8 cellular contexts compared by ENCODE assay signal in genomic region chr4:183471960-183472708, GRCh38. TPM values are rescaled to one million over a fixed set of nuclear protein-coding genes. Genes with fewer than 3 reads are reported as not detected.
A peak's percentile ranks its signal among the peaks of the same experiment; 100 is the strongest.
DNase-seq lines count a peak whose midpoint lies in the region; ATAC-seq, FAIRE-seq and TF ChIP-seq lines count a peak whose summit lies in the region.

No MANE protein-coding gene starts in this region.

- ATAC-seq in HG02588 (IDR thresholded peaks at IDR 0.05; ENCODE audit: unreplicated experiment), result peak; percentile 64
- no peak for ATAC-seq in GM19328 (IDR thresholded peaks at IDR 0.05; ENCODE audit: unreplicated experiment)

- H3K27ac Mint-ChIP-seq in brain, result no peak overlapping the region

- H3K9me3 Mint-ChIP-seq in brain, result peaks cover 0 to 2% (median 0%) of the 10 kb centered on the region in 5 experiments

- H3K27ac ChIP-seq in iPS-20b (ENCODE audit: low read length) (no peak overlapping the region), smooth muscle cell (ENCODE audit: low read depth) (no peak overlapping the region)

- FAIRE-seq in TTC549 (lab: Jason Lieb, UNC), result peak; percentile 85

- no peak overlapping the region for H2AFZ ChIP-seq in smooth muscle cell (ENCODE audit: low read depth)

- H4K20me1 ChIP-seq in smooth muscle cell (ENCODE audit: low read depth), result no peaks in the 10 kb centered on the region

- H3K36me3 ChIP-seq in iPS-20b (ENCODE audit: insufficient read depth, low read depth, low read length), result no peaks in the 10 kb centered on the region
- H3K36me3 ChIP-seq in smooth muscle cell (ENCODE audit: low read depth), result no peaks in the 10 kb centered on the region

- DNase-seq in GM03348 (ENCODE audit: low spot score) (peak; percentile 86), NCI-H128 (lab: John Stamatoyannopoulos, UW; ENCODE audit: unreplicated experiment) (peak; percentile 31), smooth muscle cell (lab: John Stamatoyannopoulos, UW; ENCODE audit: unreplicated experiment) (peak; percentile 43)

- H3K4me3 ChIP-seq in iPS-20b (ENCODE audit: low read length), result 0 out of 2 replicates have a peak overlapping the region, but pooled peaks have one; percentile 24
- no peak overlapping the region for H3K4me3 ChIP-seq in smooth muscle cell

- peak overlapping the region in 1 of 5 experiments; percentile 32 for H3K4me3 Mint-ChIP-seq in brain

- H3K27me3 ChIP-seq in iPS-20b (ENCODE audit: insufficient read depth, low read length), result no peaks in the 10 kb centered on the region
- H3K27me3 ChIP-seq in smooth muscle cell (ENCODE audit: low read depth), result no peaks in the 10 kb centered on the region

- no peaks in the 10 kb centered on the region for H3F3A ChIP-seq in smooth muscle cell (ENCODE audit: low read depth)

- H3K9me3 ChIP-seq in iPS-20b (ENCODE audit: insufficient read depth, low read depth, low read length), result no peaks in the 10 kb centered on the region
- H3K9me3 ChIP-seq in smooth muscle cell (replicated peaks; ENCODE audit: low read depth), result no peaks in the 10 kb centered on the region

- peaks cover 25% of the 10 kb centered on the region for H3K36me3 Mint-ChIP-seq in brain

- TF ChIP-seq CTCF in brain (conservative IDR thresholded peaks at IDR 0.05), result peak; percentile 86 to 89
- peak; percentile 84 for TF ChIP-seq CTCF in smooth muscle cell (IDR thresholded peaks at IDR 0.05; ENCODE audit: borderline replicate concordance, insufficient read depth, poor library complexity, severe bottlenecking)

- peaks cover 5% of the 10 kb centered on the region for H3K4me1 Mint-ChIP-seq in brain

- H3K4me2 ChIP-seq in smooth muscle cell, result no peak overlapping the region

- H3K4me1 ChIP-seq in iPS-20b (ENCODE audit: insufficient read depth, low read length) (no peaks in the 10 kb centered on the region; the same call in 1 of the 2 replicates), smooth muscle cell (ENCODE audit: low read depth) (no peaks in the 10 kb centered on the region)

- no peaks in the 10 kb centered on the region for H3K27me3 Mint-ChIP-seq in brain

- H3K79me2 ChIP-seq in smooth muscle cell (ENCODE audit: low read depth), result no peaks in the 10 kb centered on the region

- WGBS in smooth muscle cell (ENCODE audit: low lambda C conversion rate), result 40% methylated on average over 11 of the region's 11 CpGs

- H3K9ac ChIP-seq in iPS-20b (ENCODE audit: low read depth, low read length) (no peak overlapping the region), smooth muscle cell (ENCODE audit: low read depth) (no peak overlapping the region)

RNA-seq across cellular contexts. Expression of gene CDKN2AIP, which starts 27.7 kb away (rescaled TPM):
- polyA plus RNA-seq in brain (ENCODE audit: insufficient read depth, low read depth, low replicate concordance), result 5.3 TPM
- 27.2 and 32.1 TPM in 2 replicates for total RNA-seq in smooth muscle cell
- 12.4 and 13.0 TPM in 2 replicates for polyA plus RNA-seq in smooth muscle cell

RNA-seq across cellular contexts. Expression of gene ING2, which starts 32.7 kb away (rescaled TPM):
- polyA plus RNA-seq in brain (ENCODE audit: insufficient read depth, low read depth, low replicate concordance), result 8.3 TPM
- total RNA-seq in smooth muscle cell, result 16.3 and 19.4 TPM in 2 replicates
- polyA plus RNA-seq in smooth muscle cell, result 27.4 and 30.1 TPM in 2 replicates

Comparison
In these comparisons a context has a peak if more than half of its experiments do, and no peak if none do; other contexts are left out.
1. DNase-seq: peak in every context shown above with its lines; median percentile 86 in GM03348; 43 in smooth muscle cell; 31 in NCI-H128.